Comparison of ENCODE assay signal across 21 cellular contexts in the genomic region with DNA sequence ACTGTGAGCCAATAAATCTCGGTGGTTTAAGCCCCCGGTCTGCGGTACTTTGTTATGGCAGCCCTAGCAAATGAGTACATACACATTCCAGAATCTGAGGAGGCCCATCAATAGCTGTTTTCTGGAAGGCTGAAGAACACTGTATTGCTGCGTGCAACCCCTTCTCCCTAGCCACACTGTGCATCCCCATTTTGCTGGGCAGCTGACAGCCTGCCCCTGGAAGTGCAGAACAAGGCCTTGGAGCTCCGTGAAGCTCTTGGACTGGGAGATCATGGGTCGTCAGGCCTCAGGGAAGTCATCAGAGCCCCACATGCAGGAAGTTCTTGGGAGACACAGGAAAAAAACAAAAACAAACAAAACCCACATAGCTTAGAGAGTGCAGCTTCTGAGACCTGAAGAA.
DNase-seq lines count a peak whose midpoint lies in the region; ATAC-seq and TF ChIP-seq lines count a peak whose summit lies in the region.
"Had no signal": no experiment of that assay in that cellular context is flagged by ENCODE, and none has a peak within 500 bp of the region (broad histone marks: within the 10 kb centered on the region; RNA-seq: fewer than 3 reads in every experiment).

No MANE protein-coding gene starts in this region.

- H3K4me3 Mint-ChIP-seq in GM23338 (no peak overlapping the region), chondrocyte (ENCODE audit: unreplicated experiment) (no peak overlapping the region), nephron (no peak overlapping the region)
- H3K4me3 Mint-ChIP-seq: B cell; CD4-positive, CD25-positive, alpha-beta regulatory T cell; CD8-positive, alpha-beta T cell; H9 had no signal

- no peak for TF ChIP-seq CTCF in GM23338 (conservative IDR thresholded peaks at IDR 0.05; ENCODE audit: low read depth in 2 of 2)
- no peak for TF ChIP-seq CTCF in chondrocyte (IDR thresholded peaks at IDR 0.05)
- no peak for TF ChIP-seq CTCF in nephron (IDR thresholded peaks at IDR 0.05; ENCODE audit: unreplicated experiment in 3 of 3)
- no peak for TF ChIP-seq CTCF in smooth muscle cell (IDR thresholded peaks at IDR 0.05; ENCODE audit: borderline replicate concordance, insufficient read depth, poor library complexity, severe bottlenecking)
- TF ChIP-seq CTCF in SK-N-SH (IDR thresholded peaks at IDR 0.05): no peak

- H3K36me3 Mint-ChIP-seq in GM23338 (ENCODE audit: low read depth): no peaks in the 10 kb centered on the region
- H3K36me3 Mint-ChIP-seq in chondrocyte (ENCODE audit: low read depth): no peaks in the 10 kb centered on the region
- H3K36me3 Mint-ChIP-seq in nephron (ENCODE audit: low read depth): no peaks in the 10 kb centered on the region
- H3K36me3 Mint-ChIP-seq: CD4-positive, CD25-positive, alpha-beta regulatory T cell; CD8-positive, alpha-beta T cell had no signal

- CTCF ChIA-PET in SK-N-SH (lab: Yijun Ruan, JAX): no interaction called here

- H4K20me1 ChIP-seq in GM23338 (replicated peaks; ENCODE audit: insufficient read depth) (no peaks in the 10 kb centered on the region), smooth muscle cell (ENCODE audit: low read depth) (no peaks in the 10 kb centered on the region), SK-N-SH (ENCODE audit: insufficient read depth) (no peaks in the 10 kb centered on the region)
- H4K20me1 ChIP-seq: BLaER1 had no signal

- H3K9me2 ChIP-seq in GM23338 (ENCODE audit: insufficient read depth) (peaks cover 3% of the 10 kb centered on the region; the same call in 1 of the 2 replicates), SK-N-SH (no peaks in the 10 kb centered on the region)

- POLR2A ChIA-PET in SK-N-SH (lab: Yijun Ruan, JAX): no interaction called here

- ATAC-seq in GM23338 (no peak), GM19463 (IDR thresholded peaks at IDR 0.05; ENCODE audit: unreplicated experiment) (no peak), GM18868 (IDR thresholded peaks at IDR 0.05; ENCODE audit: unreplicated experiment) (no peak)
- ATAC-seq: CD8-positive, alpha-beta T cell; GM12878; HCT116 had no signal

- WGBS in smooth muscle cell (ENCODE audit: low lambda C conversion rate): 80% methylated on average over 6 of the region's 6 CpGs
- WGBS in SK-N-SH (ENCODE audit: low lambda C conversion rate): 77% methylated on average over 5 of the region's 6 CpGs

- H3K9ac ChIP-seq in smooth muscle cell (ENCODE audit: low read depth) (no peak overlapping the region), SK-N-SH (no peak overlapping the region)
- H3K9ac ChIP-seq: BLaER1 had no signal

- H3K4me1 Mint-ChIP-seq in GM23338: no peaks in the 10 kb centered on the region
- peaks cover 86% of the 10 kb centered on the region for H3K4me1 Mint-ChIP-seq in chondrocyte (ENCODE audit: low read depth)
- H3K4me1 Mint-ChIP-seq in nephron: peaks cover 29% of the 10 kb centered on the region
- H3K4me1 Mint-ChIP-seq: B cell; CD4-positive, CD25-positive, alpha-beta regulatory T cell; H9 had no signal

- H3K27ac ChIP-seq in GM23338 (ENCODE audit: low read depth) (no peak overlapping the region), smooth muscle cell (ENCODE audit: low read depth) (peak overlapping the region; percentile 66), SK-N-SH (ENCODE audit: low read depth in 2 of 2, low read length in 1 of 2) (no peak overlapping the region)
- H3K27ac ChIP-seq: 22Rv1, BLaER1, C4-2B had no signal

- H3K27me3 ChIP-seq in GM23338 (ENCODE audit: insufficient read depth): no peaks in the 10 kb centered on the region
- H3K27me3 ChIP-seq in smooth muscle cell (ENCODE audit: low read depth): no peaks in the 10 kb centered on the region
- H3K27me3 ChIP-seq in SK-N-SH (ENCODE audit: insufficient read depth): no peaks in the 10 kb centered on the region
- H3K27me3 ChIP-seq: BLaER1 had no signal

- peaks cover 4% of the 10 kb centered on the region for H3K27me3 Mint-ChIP-seq in GM23338 (ENCODE audit: insufficient read depth, low read depth, poor library complexity)
- no peaks in the 10 kb centered on the region for H3K27me3 Mint-ChIP-seq in chondrocyte (ENCODE audit: low read depth)
- no peaks in the 10 kb centered on the region for H3K27me3 Mint-ChIP-seq in nephron (ENCODE audit: low read depth)
- H3K27me3 Mint-ChIP-seq: B cell; CD4-positive, CD25-positive, alpha-beta regulatory T cell had no signal

- H3F3A ChIP-seq in GM23338 (replicated peaks; ENCODE audit: low read depth) (no peaks in the 10 kb centered on the region), smooth muscle cell (ENCODE audit: low read depth) (no peaks in the 10 kb centered on the region), SK-N-SH (replicated peaks; ENCODE audit: insufficient read depth) (peaks cover 4% of the 10 kb centered on the region)

- no peak overlapping the region for H3K4me2 ChIP-seq in GM23338
- peak overlapping the region; percentile 28 for H3K4me2 ChIP-seq in smooth muscle cell
- H3K4me2 ChIP-seq in SK-N-SH: no peak overlapping the region
- H3K4me2 ChIP-seq: BLaER1 had no signal

- DNase-seq in GM23338 (ENCODE audit: low spot score): no peak
- DNase-seq in chondrocyte (ENCODE audit: low spot score): no peak
- no peak for DNase-seq in smooth muscle cell (lab: John Stamatoyannopoulos, UW; ENCODE audit: unreplicated experiment)
- DNase-seq in SK-N-SH: no peak
- no peak for DNase-seq in DMS79 (lab: John Stamatoyannopoulos, UW)
- DNase-seq: Calu3; CD4-positive, CD25-positive, alpha-beta regulatory T cell; CD8-positive, alpha-beta T cell; DMS53; EL; GDM1; H9 had no signal

- H3K9me3 Mint-ChIP-seq in GM23338 (no peaks in the 10 kb centered on the region), chondrocyte (ENCODE audit: low read depth) (no peaks in the 10 kb centered on the region), nephron (no peaks in the 10 kb centered on the region)
- H3K9me3 Mint-ChIP-seq: CD8-positive, alpha-beta T cell; H9 had no signal

- H3K79me2 ChIP-seq in GM23338 (replicated peaks; ENCODE audit: insufficient read depth) (no peaks in the 10 kb centered on the region), smooth muscle cell (ENCODE audit: low read depth) (no peaks in the 10 kb centered on the region), SK-N-SH (ENCODE audit: insufficient read depth) (no peaks in the 10 kb centered on the region)

- H2AFZ ChIP-seq in GM23338 (peak overlapping the region; percentile 47; the same call in 1 of the 2 replicates), smooth muscle cell (ENCODE audit: low read depth) (peak overlapping the region; percentile 0), SK-N-SH (ENCODE audit: low read depth) (no peak overlapping the region)

- H3K9me3 ChIP-seq in smooth muscle cell (replicated peaks; ENCODE audit: low read depth) (no peaks in the 10 kb centered on the region), SK-N-SH (no peaks in the 10 kb centered on the region)
- H3K9me3 ChIP-seq: BLaER1 had no signal

- no peaks in the 10 kb centered on the region for H3K4me1 ChIP-seq in GM23338 (ENCODE audit: insufficient read depth)
- peaks cover 3% of the 10 kb centered on the region for H3K4me1 ChIP-seq in smooth muscle cell (ENCODE audit: low read depth)
- H3K4me1 ChIP-seq in SK-N-SH (ENCODE audit: control insufficient read depth in 1 of 2, insufficient read depth in 2 of 2, low read depth in 1 of 2, low read length in 1 of 2): peaks cover 0 to 2% of the 10 kb centered on the region in 2 experiments; a peak in 2 of 4 replicates
- H3K4me1 ChIP-seq: BLaER1 had no signal

- H3K27ac Mint-ChIP-seq in GM23338: no peak overlapping the region
- H3K27ac Mint-ChIP-seq in chondrocyte (ENCODE audit: unreplicated experiment): peak overlapping the region; percentile 94
- H3K27ac Mint-ChIP-seq in nephron: peak overlapping the region; percentile 11 to 95 (median 47)
- H3K27ac Mint-ChIP-seq: B cell; CD4-positive, CD25-positive, alpha-beta regulatory T cell; CD8-positive, alpha-beta T cell had no signal

- H3K36me3 ChIP-seq in GM23338 (ENCODE audit: insufficient read depth): no peaks in the 10 kb centered on the region
- H3K36me3 ChIP-seq in smooth muscle cell (ENCODE audit: low read depth): no peaks in the 10 kb centered on the region
- no peaks in the 10 kb centered on the region for H3K36me3 ChIP-seq in SK-N-SH (replicated peaks in 1 of 2; ENCODE audit: control insufficient read depth in 1 of 2, insufficient read depth in 2 of 2, low read length in 1 of 2)
- H3K36me3 ChIP-seq: BLaER1 had no signal

- H3K4me3 ChIP-seq in GM23338 (no peak overlapping the region), smooth muscle cell (no peak overlapping the region), SK-N-SH (ENCODE audit: low read depth in 2 of 2, low read length in 1 of 2) (no peak overlapping the region)
- H3K4me3 ChIP-seq: BLaER1, GM12878 had no signal

- TF ChIP-seq RAD21 in SK-N-SH (IDR thresholded peaks at IDR 0.05; ENCODE audit: low read length): no peak

- TF ChIP-seq EP300 in SK-N-SH (IDR thresholded peaks at IDR 0.05; ENCODE audit: borderline replicate concordance in 1 of 2, low read depth in 1 of 2, low read length in 1 of 2): no peak

TF ChIP-seq in GM23338, 12 proteins besides CTCF, POLR2A, EP300 and RAD21 (continues in another document):
- TF ChIP-seq STAT1 (IDR thresholded peaks at IDR 0.05; ENCODE audit: unreplicated experiment) (no peak), EZH2 (IDR thresholded peaks at IDR 0.05; ENCODE audit: low read depth, unreplicated experiment) (no peak), JUNB (IDR thresholded peaks at IDR 0.05; ENCODE audit: unreplicated experiment) (no peak)
- TF ChIP-seq, protein P1, sequence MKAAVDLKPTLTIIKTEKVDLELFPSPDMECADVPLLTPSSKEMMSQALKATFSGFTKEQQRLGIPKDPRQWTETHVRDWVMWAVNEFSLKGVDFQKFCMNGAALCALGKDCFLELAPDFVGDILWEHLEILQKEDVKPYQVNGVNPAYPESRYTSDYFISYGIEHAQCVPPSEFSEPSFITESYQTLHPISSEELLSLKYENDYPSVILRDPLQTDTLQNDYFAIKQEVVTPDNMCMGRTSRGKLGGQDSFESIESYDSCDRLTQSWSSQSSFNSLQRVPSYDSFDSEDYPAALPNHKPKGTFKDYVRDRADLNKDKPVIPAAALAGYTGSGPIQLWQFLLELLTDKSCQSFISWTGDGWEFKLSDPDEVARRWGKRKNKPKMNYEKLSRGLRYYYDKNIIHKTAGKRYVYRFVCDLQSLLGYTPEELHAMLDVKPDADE (IDR thresholded peaks at IDR 0.05): no peak

TF ChIP-seq in SK-N-SH, 30 proteins besides CTCF, POLR2A, EP300 and RAD21 (continues in another document):
- TF ChIP-seq TEAD4 (IDR thresholded peaks at IDR 0.05; ENCODE audit: borderline replicate concordance, insufficient read depth) (no peak), NFIC (IDR thresholded peaks at IDR 0.05; ENCODE audit: borderline replicate concordance) (no peak), EZH2phosphoT487 (IDR thresholded peaks at IDR 0.05; ENCODE audit: borderline replicate concordance, low read depth) (no peak), TCF12 (IDR thresholded peaks at IDR 0.05) (no peak), SIN3A (IDR thresholded peaks at IDR 0.05; ENCODE audit: borderline replicate concordance, low read depth, low read length) (no peak), YY1 (IDR thresholded peaks at IDR 0.05; ENCODE audit: low read depth) (no peak)
